ENCODE assay signal across 8 cellular contexts in the genomic region with DNA sequence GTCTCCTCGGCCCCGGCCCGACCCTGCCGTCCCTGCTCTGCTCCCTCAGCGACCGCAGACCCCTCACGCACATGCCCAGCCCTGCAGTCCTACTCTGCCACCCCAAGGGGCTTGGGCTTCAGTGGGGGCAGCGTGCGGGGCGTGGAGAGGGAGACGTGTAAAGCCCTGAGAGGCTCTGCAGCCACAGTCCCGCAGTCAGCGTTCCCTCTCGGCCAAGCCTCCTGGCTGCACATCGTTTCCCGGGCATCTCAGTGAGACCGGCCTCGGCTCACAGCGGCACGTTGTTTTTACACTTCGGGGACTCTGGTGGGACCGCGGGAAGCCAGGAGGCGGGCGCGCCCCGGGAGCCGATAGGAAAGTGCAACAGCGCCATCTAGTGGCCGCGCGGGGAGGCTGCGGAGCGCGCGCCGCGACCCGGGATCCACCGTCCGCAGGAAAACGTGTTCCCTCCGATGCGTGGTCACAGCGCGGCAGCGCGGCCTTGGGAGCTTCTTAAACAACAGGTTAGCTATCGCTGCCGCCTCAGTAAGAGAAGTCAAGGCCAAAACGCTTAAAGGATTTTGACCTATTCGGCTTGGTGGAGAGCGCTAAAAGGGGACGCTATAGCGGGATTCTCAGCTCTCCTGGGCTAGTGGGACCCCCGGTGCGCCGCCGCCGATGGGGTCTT.
DNase-seq lines count a peak whose midpoint lies in the region; ATAC-seq and TF ChIP-seq lines count a peak whose summit lies in the region.

No MANE protein-coding gene starts in this region.

- H3K9me3 ChIP-seq in muscle layer of colon (ENCODE audit: low read length) = no peaks in the 10 kb centered on the region

- peak overlapping the region; percentile 33 for H3K4me3 Mint-ChIP-seq in stimulated activated memory B cell treated with anti-CD40 and anti-IgM and Interleukin-4, amounts not matched to agents 10 μg/mL and 1 μg/mL and 100 μg/mL, for 72 hours

- DNase-seq in NCI-H510A treated with DMSO at 0.1 percent for 48 hours (lab: John Stamatoyannopoulos, UW) (peak; percentile 0), NCI-H510A (lab: John Stamatoyannopoulos, UW) (no peak), NCI-H345 treated with DMSO at 0.1 percent for 48 hours (lab: John Stamatoyannopoulos, UW; ENCODE audit: unreplicated experiment) (peak; percentile 1), epithelial cell of proximal tubule (ENCODE audit: low read depth) (no peak)
- DNase-seq in activated CD8-positive, alpha-beta memory T cell treated with anti-CD3 and anti-CD28 coated beads, Interleukin-2, amount 50 U/mL, for 48 hours = peak; percentile 95

- H3K27ac ChIP-seq in muscle layer of colon (ENCODE audit: low read depth, low read length) = no peak overlapping the region

- H3K4me3 ChIP-seq in epithelial cell of proximal tubule (ENCODE audit: low read depth, low read length) (peak overlapping the region; percentile 54), muscle layer of colon (ENCODE audit: low read depth in 1 of 2, low read length in 2 of 2) (peak overlapping the region; percentile 4 to 26)

- H3K36me3 Mint-ChIP-seq in stimulated activated memory B cell treated with anti-CD40 and anti-IgM and Interleukin-4, amounts not matched to agents 10 μg/mL and 1 μg/mL and 100 μg/mL, for 72 hours = no peaks in the 10 kb centered on the region

- ATAC-seq in HG02852 (IDR thresholded peaks at IDR 0.05; ENCODE audit: unreplicated experiment) = peak; percentile 79
- ATAC-seq in stimulated activated memory B cell treated with anti-CD40 and anti-IgM and Interleukin-4, amounts not matched to agents 10 μg/mL and 1 μg/mL and 100 μg/mL, for 72 hours = peak; percentile 56

- no peaks in the 10 kb centered on the region for H3K9me3 Mint-ChIP-seq in stimulated activated memory B cell treated with anti-CD40 and anti-IgM and Interleukin-4, amounts not matched to agents 10 μg/mL and 1 μg/mL and 100 μg/mL, for 72 hours

- H3K27ac Mint-ChIP-seq in stimulated activated memory B cell treated with anti-CD40 and anti-IgM and Interleukin-4, amounts not matched to agents 10 μg/mL and 1 μg/mL and 100 μg/mL, for 72 hours = no peak overlapping the region

- peak; percentile 86 for TF ChIP-seq CTCF in epithelial cell of proximal tubule (conservative IDR thresholded peaks at IDR 0.05; ENCODE audit: low read depth, low read length)

- peaks cover 8 to 18% of the 10 kb centered on the region in 2 donors for H3K27me3 ChIP-seq in muscle layer of colon (ENCODE audit: control insufficient read depth in 1 of 2, insufficient read depth in 2 of 2, low read length in 2 of 2)

- H3K9ac ChIP-seq in muscle layer of colon (ENCODE audit: low read length) = no peak overlapping the region

- peaks cover 8% of the 10 kb centered on the region for H3K4me1 Mint-ChIP-seq in stimulated activated memory B cell treated with anti-CD40 and anti-IgM and Interleukin-4, amounts not matched to agents 10 μg/mL and 1 μg/mL and 100 μg/mL, for 72 hours

- H3K4me1 ChIP-seq in muscle layer of colon (ENCODE audit: insufficient read depth, low read length) = peaks cover 40% of the 10 kb centered on the region

- H3K36me3 ChIP-seq in muscle layer of colon (ENCODE audit: insufficient read depth, low read length) = no peaks in the 10 kb centered on the region

- peaks cover 46% of the 10 kb centered on the region for H3K27me3 Mint-ChIP-seq in stimulated activated memory B cell treated with anti-CD40 and anti-IgM and Interleukin-4, amounts not matched to agents 10 μg/mL and 1 μg/mL and 100 μg/mL, for 72 hours

Comparison
In these comparisons a context has a peak if more than half of its experiments do, and no peak if none do; other contexts are left out.
1. DNase-seq: peak in NCI-H510A treated with DMSO at 0.1 percent for 48 hours (single experiment), NCI-H345 treated with DMSO at 0.1 percent for 48 hours (single experiment) and activated CD8-positive, alpha-beta memory T cell treated with anti-CD3 and anti-CD28 coated beads, Interleukin-2, amount 50 U/mL, for 48 hours (single experiment); none in NCI-H510A (single experiment) and epithelial cell of proximal tubule (single experiment).